In the genomic region with DNA sequence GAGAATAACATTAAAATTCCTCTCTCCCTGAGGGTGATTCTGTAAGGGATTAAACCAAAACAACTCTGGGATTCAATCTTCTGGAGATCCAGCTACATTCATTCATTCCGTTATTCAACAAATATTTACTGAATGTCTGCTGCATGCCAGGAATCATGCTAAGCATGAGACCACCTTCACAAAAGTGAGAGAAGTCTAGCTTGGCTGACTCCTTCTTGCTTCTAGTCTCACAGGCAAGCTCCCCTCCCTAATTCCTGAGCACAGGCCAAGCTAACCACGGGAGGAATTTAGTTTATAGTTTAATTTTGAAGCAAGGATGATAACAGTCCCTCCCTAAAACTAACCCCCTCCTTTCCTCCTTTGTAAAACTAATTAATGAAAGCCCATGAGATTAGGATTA, we compare ENCODE assay signal across 17 cellular contexts.
DNase-seq lines count a peak whose midpoint lies in the region; ATAC-seq and TF ChIP-seq lines count a peak whose summit lies in the region.
"Had no signal": no experiment of that assay in that cellular context is flagged by ENCODE, and none has a peak within 500 bp of the region (broad histone marks: within the 10 kb centered on the region; RNA-seq: fewer than 3 reads in every experiment).

No MANE protein-coding gene starts in this region.

- no peaks in the 10 kb centered on the region for H3K36me3 ChIP-seq in GM23338 (ENCODE audit: insufficient read depth)
- no peaks in the 10 kb centered on the region for H3K36me3 ChIP-seq in psoas muscle (ENCODE audit: insufficient read depth in 1 of 2, low read depth in 1 of 2)

- H3K4me3 ChIP-seq in GM23338 (no peak overlapping the region), astrocyte of the spinal cord (ENCODE audit: low read depth, low read length) (no peak overlapping the region), psoas muscle (no peak overlapping the region)

- H3K27ac Mint-ChIP-seq in GM23338: peak overlapping the region; percentile 40; the same call in 1 of the 2 replicates
- H3K27ac Mint-ChIP-seq in activated CD8-positive, alpha-beta memory T cell treated with anti-CD3 and anti-CD28 coated beads, Interleukin-2, amount 10 ng/mL, durations not matched to agents 7 days and 5 days: no peak overlapping the region
- H3K27ac Mint-ChIP-seq: CD8-positive, alpha-beta memory T cell had no signal

- H3K36me3 Mint-ChIP-seq in GM23338 (ENCODE audit: low read depth): no peaks in the 10 kb centered on the region
- H3K36me3 Mint-ChIP-seq in activated CD8-positive, alpha-beta memory T cell treated with anti-CD3 and anti-CD28 coated beads, Interleukin-2, amount 10 ng/mL, durations not matched to agents 7 days and 5 days: no peaks in the 10 kb centered on the region
- H3K36me3 Mint-ChIP-seq: CD8-positive, alpha-beta memory T cell had no signal

- H3K27ac ChIP-seq in GM23338 (ENCODE audit: low read depth): no peak overlapping the region
- H3K27ac ChIP-seq in psoas muscle: no peak overlapping the region
- H3K27ac ChIP-seq: 22Rv1, HL-60 had no signal

- peaks cover 7% of the 10 kb centered on the region for H3K9me3 ChIP-seq in psoas muscle

- H3K4me2 ChIP-seq in GM23338: no peak overlapping the region

- 24 to 33% (median 29%) methylated on average over 2 of the region's 2 CpGs for WGBS in psoas muscle, 3 donors

- H2AFZ ChIP-seq in GM23338: peak overlapping the region; percentile 6; the same call in 1 of the 2 replicates

- H3K9me2 ChIP-seq in GM23338 (ENCODE audit: insufficient read depth): no peaks in the 10 kb centered on the region

- intact Hi-C loops in psoas muscle (cut with DNase I): no loop called here
- intact Hi-C loops in Right ventricle myocardium inferior (cut with DNase I): no loop called here

- peak; percentile 18 for DNase-seq in AG08395 (ENCODE audit: low spot score)
- no peak for DNase-seq in GM23338 (ENCODE audit: low spot score)
- DNase-seq in astrocyte of the spinal cord (ENCODE audit: low read depth, low spot score): peak; percentile 20
- DNase-seq in left kidney (ENCODE audit: low read depth, low spot score): peak; percentile 12
- no peak for DNase-seq in psoas muscle
- no peak for DNase-seq in Right ventricle myocardium inferior (ENCODE audit: missing footprints)
- no peak for DNase-seq in T-helper 9 cell
- no peak for DNase-seq in activated CD8-positive, alpha-beta memory T cell treated with anti-CD3 and anti-CD28 coated beads, Interleukin-2, amount 10 ng/mL, durations not matched to agents 7 days and 5 days
- DNase-seq: C1 segment of cervical spinal cord; CD8-positive, alpha-beta memory T cell; H9; NCI-H1417; NCI-H187 treated with DMSO at 0.1 percent for 48 hours; NCI-H526 treated with DMSO at 0.1 percent for 48 hours had no signal

- peaks cover 9% of the 10 kb centered on the region; the same call in 1 of the 3 replicates for H3K4me1 Mint-ChIP-seq in GM23338
- no peaks in the 10 kb centered on the region for H3K4me1 Mint-ChIP-seq in activated CD8-positive, alpha-beta memory T cell treated with anti-CD3 and anti-CD28 coated beads, Interleukin-2, amount 10 ng/mL, durations not matched to agents 7 days and 5 days
- H3K4me1 Mint-ChIP-seq: CD8-positive, alpha-beta memory T cell had no signal

- in situ Hi-C loops in astrocyte of the spinal cord (cut with HindIII; ENCODE audit: low sequenced_read_pairs): no loop called here

- H3K4me1 ChIP-seq in GM23338 (ENCODE audit: insufficient read depth): no peaks in the 10 kb centered on the region
- no peaks in the 10 kb centered on the region for H3K4me1 ChIP-seq in psoas muscle

- H3F3A ChIP-seq in GM23338 (replicated peaks; ENCODE audit: low read depth): no peaks in the 10 kb centered on the region

- H4K20me1 ChIP-seq in GM23338 (replicated peaks; ENCODE audit: insufficient read depth): no peaks in the 10 kb centered on the region

- H3K27me3 Mint-ChIP-seq in GM23338 (ENCODE audit: insufficient read depth, low read depth, poor library complexity): peaks cover 1% of the 10 kb centered on the region
- no peaks in the 10 kb centered on the region for H3K27me3 Mint-ChIP-seq in activated CD8-positive, alpha-beta memory T cell treated with anti-CD3 and anti-CD28 coated beads, Interleukin-2, amount 10 ng/mL, durations not matched to agents 7 days and 5 days
- H3K27me3 Mint-ChIP-seq: CD8-positive, alpha-beta memory T cell had no signal

- no peaks in the 10 kb centered on the region; the same call in 2 of the 3 replicates for H3K9me3 Mint-ChIP-seq in GM23338
- no peaks in the 10 kb centered on the region for H3K9me3 Mint-ChIP-seq in activated CD8-positive, alpha-beta memory T cell treated with anti-CD3 and anti-CD28 coated beads, Interleukin-2, amount 10 ng/mL, durations not matched to agents 7 days and 5 days (ENCODE audit: low read depth)
- H3K9me3 Mint-ChIP-seq: H9 had no signal

- CTCF ChIA-PET in activated CD8-positive, alpha-beta memory T cell treated with anti-CD3 and anti-CD28 coated beads, Interleukin-2, amount 10 ng/mL, durations not matched to agents 7 days and 5 days (lab: Charles Lee): no interaction called here

- H3K27me3 ChIP-seq in GM23338 (ENCODE audit: insufficient read depth) (no peaks in the 10 kb centered on the region), psoas muscle (ENCODE audit: insufficient read depth in 3 of 3, low read length in 2 of 3) (no peaks in the 10 kb centered on the region)

- H3K4me3 Mint-ChIP-seq in GM23338: no peak overlapping the region
- no peak overlapping the region for H3K4me3 Mint-ChIP-seq in activated CD8-positive, alpha-beta memory T cell treated with anti-CD3 and anti-CD28 coated beads, Interleukin-2, amount 10 ng/mL, durations not matched to agents 7 days and 5 days
- H3K4me3 Mint-ChIP-seq: CD8-positive, alpha-beta memory T cell; H9 had no signal

- ATAC-seq in GM23338 (no peak), psoas muscle (no peak), Right ventricle myocardium inferior (no peak)
- ATAC-seq in activated CD8-positive, alpha-beta memory T cell treated with anti-CD3 and anti-CD28 coated beads, Interleukin-2, amount 10 ng/mL, durations not matched to agents 7 days and 5 days: no peak
- ATAC-seq: Panc1 had no signal

- TF ChIP-seq CTCF in GM23338 (conservative IDR thresholded peaks at IDR 0.05; ENCODE audit: low read depth in 2 of 2) (no peak), astrocyte of the spinal cord (IDR thresholded peaks at IDR 0.05; ENCODE audit: low read depth, low read length) (no peak), psoas muscle (IDR thresholded peaks at IDR 0.05) (no peak)

- H3K79me2 ChIP-seq in GM23338 (replicated peaks; ENCODE audit: insufficient read depth): no peaks in the 10 kb centered on the region

TF ChIP-seq in GM23338, 12 proteins besides CTCF, POLR2A, EP300 and RAD21:
- TF ChIP-seq, protein P1, sequence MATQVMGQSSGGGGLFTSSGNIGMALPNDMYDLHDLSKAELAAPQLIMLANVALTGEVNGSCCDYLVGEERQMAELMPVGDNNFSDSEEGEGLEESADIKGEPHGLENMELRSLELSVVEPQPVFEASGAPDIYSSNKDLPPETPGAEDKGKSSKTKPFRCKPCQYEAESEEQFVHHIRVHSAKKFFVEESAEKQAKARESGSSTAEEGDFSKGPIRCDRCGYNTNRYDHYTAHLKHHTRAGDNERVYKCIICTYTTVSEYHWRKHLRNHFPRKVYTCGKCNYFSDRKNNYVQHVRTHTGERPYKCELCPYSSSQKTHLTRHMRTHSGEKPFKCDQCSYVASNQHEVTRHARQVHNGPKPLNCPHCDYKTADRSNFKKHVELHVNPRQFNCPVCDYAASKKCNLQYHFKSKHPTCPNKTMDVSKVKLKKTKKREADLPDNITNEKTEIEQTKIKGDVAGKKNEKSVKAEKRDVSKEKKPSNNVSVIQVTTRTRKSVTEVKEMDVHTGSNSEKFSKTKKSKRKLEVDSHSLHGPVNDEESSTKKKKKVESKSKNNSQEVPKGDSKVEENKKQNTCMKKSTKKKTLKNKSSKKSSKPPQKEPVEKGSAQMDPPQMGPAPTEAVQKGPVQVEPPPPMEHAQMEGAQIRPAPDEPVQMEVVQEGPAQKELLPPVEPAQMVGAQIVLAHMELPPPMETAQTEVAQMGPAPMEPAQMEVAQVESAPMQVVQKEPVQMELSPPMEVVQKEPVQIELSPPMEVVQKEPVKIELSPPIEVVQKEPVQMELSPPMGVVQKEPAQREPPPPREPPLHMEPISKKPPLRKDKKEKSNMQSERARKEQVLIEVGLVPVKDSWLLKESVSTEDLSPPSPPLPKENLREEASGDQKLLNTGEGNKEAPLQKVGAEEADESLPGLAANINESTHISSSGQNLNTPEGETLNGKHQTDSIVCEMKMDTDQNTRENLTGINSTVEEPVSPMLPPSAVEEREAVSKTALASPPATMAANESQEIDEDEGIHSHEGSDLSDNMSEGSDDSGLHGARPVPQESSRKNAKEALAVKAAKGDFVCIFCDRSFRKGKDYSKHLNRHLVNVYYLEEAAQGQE (IDR thresholded peaks at IDR 0.05; ENCODE audit: unreplicated experiment): no peak
- TF ChIP-seq, protein P2, sequence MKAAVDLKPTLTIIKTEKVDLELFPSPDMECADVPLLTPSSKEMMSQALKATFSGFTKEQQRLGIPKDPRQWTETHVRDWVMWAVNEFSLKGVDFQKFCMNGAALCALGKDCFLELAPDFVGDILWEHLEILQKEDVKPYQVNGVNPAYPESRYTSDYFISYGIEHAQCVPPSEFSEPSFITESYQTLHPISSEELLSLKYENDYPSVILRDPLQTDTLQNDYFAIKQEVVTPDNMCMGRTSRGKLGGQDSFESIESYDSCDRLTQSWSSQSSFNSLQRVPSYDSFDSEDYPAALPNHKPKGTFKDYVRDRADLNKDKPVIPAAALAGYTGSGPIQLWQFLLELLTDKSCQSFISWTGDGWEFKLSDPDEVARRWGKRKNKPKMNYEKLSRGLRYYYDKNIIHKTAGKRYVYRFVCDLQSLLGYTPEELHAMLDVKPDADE (IDR thresholded peaks at IDR 0.05): no peak
TF ChIP-seq in GM23338: peak in this region for 0.

Comparison
In these comparisons a context has a peak if more than half of its experiments do, and no peak if none do; other contexts are left out.
1. DNase-seq: peak in AG08395 (single experiment), astrocyte of the spinal cord (single experiment) and left kidney (single experiment); none in GM23338 (single experiment), psoas muscle (0 of 2), Right ventricle myocardium inferior (single experiment), T-helper 9 cell (single experiment) and activated CD8-positive, alpha-beta memory T cell treated with anti-CD3 and anti-CD28 coated beads, Interleukin-2, amount 10 ng/mL, durations not matched to agents 7 days and 5 days (single experiment).